Comparison of ENCODE assay signal across 13 cellular contexts in the genomic region with DNA sequence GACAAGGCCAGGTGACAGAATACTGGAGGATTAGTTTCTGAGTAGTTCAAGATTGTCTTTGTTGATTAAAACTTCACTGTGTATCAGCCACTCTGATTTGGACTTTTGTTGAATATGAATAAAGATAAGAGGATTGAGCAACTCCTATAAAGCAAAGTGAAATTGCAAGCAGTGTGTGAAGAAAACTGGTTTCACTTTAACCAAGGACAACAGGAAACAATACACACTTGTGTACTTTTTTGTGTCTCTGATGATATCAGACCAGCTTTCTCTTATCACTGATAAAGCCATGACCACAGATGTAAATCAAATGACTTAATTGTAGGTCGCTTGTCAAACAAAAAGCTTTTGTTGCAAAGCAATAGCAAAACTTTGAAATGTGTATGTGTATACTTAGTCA.
A peak's percentile ranks its signal among the peaks of the same experiment; 100 is the strongest.
DNase-seq lines count a peak whose midpoint lies in the region; ATAC-seq and TF ChIP-seq lines count a peak whose summit lies in the region.
"Had no signal": no experiment of that assay in that cellular context is flagged by ENCODE, and none has a peak within 500 bp of the region (broad histone marks: within the 10 kb centered on the region; RNA-seq: fewer than 3 reads in every experiment).

No MANE protein-coding gene starts in this region.

- no peaks in the 10 kb centered on the region for H3K27me3 Mint-ChIP-seq in T-helper 17 cell
- H3K27me3 Mint-ChIP-seq: activated CD4-positive, alpha-beta memory T cell treated with anti-CD3 and anti-CD28 coated beads, Interleukin-2, amount 10 ng/mL, durations not matched to agents 7 days and 5 days; stimulated activated memory B cell treated with anti-CD40 and anti-IgM and Interleukin-4, amounts not matched to agents 10 μg/mL and 1 μg/mL and 100 μg/mL, for 72 hours had no signal

- no peak overlapping the region for H3K4me2 ChIP-seq in GM23248 (ENCODE audit: unreplicated experiment)

- H3K9me3 ChIP-seq in GM23248 (ENCODE audit: low read depth) (no peaks in the 10 kb centered on the region), T-helper 17 cell (ENCODE audit: control insufficient read depth, low read length, poor library complexity, severe bottlenecking) (no peaks in the 10 kb centered on the region), right lobe of liver (no peaks in the 10 kb centered on the region)

- no peaks in the 10 kb centered on the region for H3K4me1 ChIP-seq in GM23248 (ENCODE audit: insufficient read depth)
- no peaks in the 10 kb centered on the region for H3K4me1 ChIP-seq in right lobe of liver

- 95 to 100% methylated on average over 1 of the region's 1 CpG for WGBS in GM23248 (ENCODE audit: low coverage in 1 of 2, low lambda C conversion rate in 2 of 2, missing lambda C conversion rate in 2 of 2), 2 experiments
- 42% methylated on average over 1 of the region's 1 CpG for WGBS in right lobe of liver (ENCODE audit: insufficient coverage, low coverage, low lambda C conversion rate, missing lambda C conversion rate)

- no peaks in the 10 kb centered on the region for H3K36me3 Mint-ChIP-seq in T-helper 17 cell (ENCODE audit: low read depth)
- H3K36me3 Mint-ChIP-seq: CD14-positive monocyte had no signal

- no peaks in the 10 kb centered on the region for H3K79me2 ChIP-seq in GM23248 (ENCODE audit: insufficient read depth)

- peaks cover 3% of the 10 kb centered on the region for H3K4me1 Mint-ChIP-seq in T-helper 17 cell
- H3K4me1 Mint-ChIP-seq: stimulated activated memory B cell treated with anti-CD40 and anti-IgM and Interleukin-4, amounts not matched to agents 10 μg/mL and 1 μg/mL and 100 μg/mL, for 72 hours had no signal

- no peaks in the 10 kb centered on the region for H3F3A ChIP-seq in GM23248 (ENCODE audit: insufficient read depth)

- peak overlapping the region; percentile 36 for H3K4me3 Mint-ChIP-seq in T-helper 17 cell
- H3K4me3 Mint-ChIP-seq: activated CD4-positive, alpha-beta memory T cell treated with anti-CD3 and anti-CD28 coated beads, Interleukin-2, amount 10 ng/mL, durations not matched to agents 7 days and 5 days; CD14-positive monocyte; stimulated activated memory B cell treated with anti-CD40 and anti-IgM and Interleukin-4, amounts not matched to agents 10 μg/mL and 1 μg/mL and 100 μg/mL, for 72 hours had no signal

- TF ChIP-seq POLR2A in right lobe of liver (IDR thresholded peaks at IDR 0.05): no peak

- H4K20me1 ChIP-seq in GM23248 (ENCODE audit: insufficient read depth): no peaks in the 10 kb centered on the region

- H3K27ac ChIP-seq in GM23248 (no peak overlapping the region), right lobe of liver (no peak overlapping the region)

- ATAC-seq in GM18858 (IDR thresholded peaks at IDR 0.05; ENCODE audit: unreplicated experiment) (peak; percentile 72), T-helper 17 cell (no peak), right lobe of liver (peak; percentile 61 to 98 (median 78))
- ATAC-seq: stimulated activated memory B cell treated with anti-CD40 and anti-IgM and Interleukin-4, amounts not matched to agents 10 μg/mL and 1 μg/mL and 100 μg/mL, for 72 hours had no signal

- no peaks in the 10 kb centered on the region for H3K9me2 ChIP-seq in GM23248 (ENCODE audit: insufficient read depth)

- no peak overlapping the region for H3K9ac ChIP-seq in GM23248

- no peaks in the 10 kb centered on the region for H3K27me3 ChIP-seq in GM23248 (replicated peaks; ENCODE audit: insufficient read depth)
- no peaks in the 10 kb centered on the region for H3K27me3 ChIP-seq in right lobe of liver

- no peak overlapping the region for H2AFZ ChIP-seq in GM23248

- no peak overlapping the region for H3K27ac Mint-ChIP-seq in T-helper 17 cell
- H3K27ac Mint-ChIP-seq: activated CD4-positive, alpha-beta memory T cell treated with anti-CD3 and anti-CD28 coated beads, Interleukin-2, amount 10 ng/mL, durations not matched to agents 7 days and 5 days; CD14-positive monocyte; stimulated activated memory B cell treated with anti-CD40 and anti-IgM and Interleukin-4, amounts not matched to agents 10 μg/mL and 1 μg/mL and 100 μg/mL, for 72 hours had no signal

- no peak overlapping the region for H3K4me3 ChIP-seq in GM23248
- H3K4me3 ChIP-seq in right lobe of liver: no peak overlapping the region

- in situ Hi-C loops in GM23248 (cut with MboI): no loop called here

- DNase-seq in GM23248: peak; percentile 13
- DNase-seq in T-helper 17 cell: no peak
- no peak for DNase-seq in right lobe of liver
- no peak for DNase-seq in globus pallidus (ENCODE audit: low spot score)
- no peak for DNase-seq in posterior cingulate gyrus
- DNase-seq in DMS53 treated with DMSO at 0.1 percent for 48 hours (lab: John Stamatoyannopoulos, UW; ENCODE audit: unreplicated experiment): no peak
- DNase-seq in T1000 (lab: John Stamatoyannopoulos, UW): no peak
- DNase-seq: activated CD4-positive, alpha-beta memory T cell treated with anti-CD3 and anti-CD28 coated beads, Interleukin-2, amount 10 ng/mL, durations not matched to agents 7 days and 5 days; NCI-H774; stimulated activated CD4-positive, alpha-beta T cell treated with anti-CD3 and anti-CD28 coated beads, Interleukin-15, amount 100 ng/mL, for 24 hours had no signal

- intact Hi-C loops in right lobe of liver (cut with DNase I) (no loop called here), posterior cingulate gyrus (cut with DNase I) (no loop called here)

- H3K36me3 ChIP-seq in GM23248 (ENCODE audit: low read depth) (no peaks in the 10 kb centered on the region), right lobe of liver (no peaks in the 10 kb centered on the region)

- no peak for TF ChIP-seq CTCF in right lobe of liver (IDR thresholded peaks at IDR 0.05)
